In genomic region chr21:43961382-43961909, GRCh38 we compare ENCODE assay signal across 23 cellular contexts. TPM values are rescaled to one million over a fixed set of nuclear protein-coding genes. Genes with fewer than 3 reads are reported as not detected.
DNase-seq lines count a peak whose midpoint lies in the region; ATAC-seq, FAIRE-seq and TF ChIP-seq lines count a peak whose summit lies in the region.
"Had no signal": no experiment of that assay in that cellular context is flagged by ENCODE, and none has a peak within 500 bp of the region (broad histone marks: within the 10 kb centered on the region; RNA-seq: fewer than 3 reads in every experiment).

No MANE protein-coding gene starts in this region.

- DNase-seq in activated T-cell treated with anti-CD3 and anti-CD28 coated beads for 24 hours (ENCODE audit: low read depth) (peak; percentile 11), activated T-cell treated with anti-CD3 and anti-CD28 coated beads for 4 hours (no peak), GM12891 (ENCODE audit: insufficient read length, low spot score) (no peak), DMS53 treated with DMSO at 0.1 percent for 48 hours (lab: John Stamatoyannopoulos, UW; ENCODE audit: unreplicated experiment) (no peak)
- peak; percentile 19 to 43 for DNase-seq in activated T-cell treated with anti-CD3 and anti-CD28 coated beads, Interleukin-2, amount 50 U/mL, for 72 hours
- DNase-seq in stimulated activated CD4-positive, alpha-beta T cell treated with anti-CD3 and anti-CD28 coated beads, TNF-alpha, amount 100 ng/mL, for 48 hours (ENCODE audit: low read depth in 3 of 3), result peak in 2 of 3 donors; percentile 11 to 28
- DNase-seq: C1 segment of cervical spinal cord, Calu3, dorsolateral prefrontal cortex, HCEC 1CT, KBM-7, mammary epithelial cell, MG63, NCI-H1105 treated with DMSO at 0.1 percent for 48 hours, NCI-H1930, NCI-H2227 treated with DMSO at 0.1 percent for 48 hours, NCI-H774, pancreas, small intestine had no signal

- peak; percentile 56 for FAIRE-seq in GM12891 (lab: Jason Lieb, UNC)
- FAIRE-seq: frontal cortex, pancreas, small intestine, urothelium cell line had no signal

- H3K4me3 Mint-ChIP-seq in activated T-cell treated with anti-CD3 and anti-CD28 coated beads, Interleukin-2, amount 50 U/mL, for 72 hours, result peak overlapping the region; percentile 3
- H3K4me3 Mint-ChIP-seq: stimulated activated memory B cell treated with anti-CD40 and anti-IgM and Interleukin-4, amounts not matched to agents 10 μg/mL and 1 μg/mL and 100 μg/mL, for 72 hours had no signal

- peak overlapping the region; percentile 27 for H3K27ac Mint-ChIP-seq in activated T-cell treated with anti-CD3 and anti-CD28 coated beads, Interleukin-2, amount 50 U/mL, for 72 hours
- H3K27ac Mint-ChIP-seq: stimulated activated memory B cell treated with anti-CD40 and anti-IgM and Interleukin-4, amounts not matched to agents 10 μg/mL and 1 μg/mL and 100 μg/mL, for 72 hours had no signal

- peaks cover 22% of the 10 kb centered on the region for H3K4me1 Mint-ChIP-seq in activated T-cell treated with anti-CD3 and anti-CD28 coated beads, Interleukin-2, amount 50 U/mL, for 72 hours (ENCODE audit: low read depth)

- peaks cover 16 to 21% of the 10 kb centered on the region in 2 donors for H3K36me3 Mint-ChIP-seq in activated T-cell treated with anti-CD3 and anti-CD28 coated beads, Interleukin-2, amount 50 U/mL, for 72 hours (ENCODE audit: insufficient read depth in 2 of 2)

- peak; percentile 75 to 77 for ATAC-seq in activated T-cell treated with anti-CD3 and anti-CD28 coated beads, Interleukin-2, amount 50 U/mL, for 72 hours (replicated peaks in 1 of 2)
- no peak for ATAC-seq in HG02623 (IDR thresholded peaks at IDR 0.05; ENCODE audit: unreplicated experiment)
- ATAC-seq: pancreas; stimulated activated memory B cell treated with anti-CD40 and anti-IgM and Interleukin-4, amounts not matched to agents 10 μg/mL and 1 μg/mL and 100 μg/mL, for 72 hours had no signal

- H3K27me3 Mint-ChIP-seq in activated T-cell treated with anti-CD3 and anti-CD28 coated beads, Interleukin-2, amount 50 U/mL, for 72 hours (ENCODE audit: low read depth), result no peaks in the 10 kb centered on the region
- H3K27me3 Mint-ChIP-seq: stimulated activated memory B cell treated with anti-CD40 and anti-IgM and Interleukin-4, amounts not matched to agents 10 μg/mL and 1 μg/mL and 100 μg/mL, for 72 hours had no signal

- TF ChIP-seq POLR2A in GM12891 (IDR thresholded peaks at IDR 0.05; ENCODE audit: low read depth, low read length), result no peak

- peaks cover 0 to 2% of the 10 kb centered on the region in 2 donors for H3K9me3 Mint-ChIP-seq in activated T-cell treated with anti-CD3 and anti-CD28 coated beads, Interleukin-2, amount 50 U/mL, for 72 hours
- H3K9me3 Mint-ChIP-seq: stimulated activated memory B cell treated with anti-CD40 and anti-IgM and Interleukin-4, amounts not matched to agents 10 μg/mL and 1 μg/mL and 100 μg/mL, for 72 hours had no signal

TF ChIP-seq in GM12891, 5 proteins besides CTCF, POLR2A, EP300 and RAD21:
- TF ChIP-seq SPI1 (IDR thresholded peaks at IDR 0.05; ENCODE audit: low read depth, low read length), result no peak
- no peak for TF ChIP-seq PAX5 (IDR thresholded peaks at IDR 0.05; ENCODE audit: insufficient read depth, low read length, severe bottlenecking)
- TF ChIP-seq POLR2AphosphoS5 (IDR thresholded peaks at IDR 0.05; ENCODE audit: low read depth, low read length), result no peak
- TF ChIP-seq TAF1 (IDR thresholded peaks at IDR 0.05; ENCODE audit: low read depth, low read length), result no peak
- no peak for TF ChIP-seq POU2F2 (IDR thresholded peaks at IDR 0.05; ENCODE audit: low read depth, low read length)

RNA-seq across cellular contexts. Expression of gene TRAPPC10, which starts 50.7 kb away (rescaled TPM):
- 14.0 TPM for polyA plus RNA-seq in GM12891 (2012; ENCODE audit: low read depth, missing spikeins)
- 10 to 100 TPM; 53.5 to 72.6 TPM for total RNA-seq in activated T-cell treated with anti-CD3 and anti-CD28 coated beads, Interleukin-2, amount 50 U/mL, for 72 hours

Comparison
In these comparisons a context has a peak if more than half of its experiments do, and no peak if none do; other contexts are left out.
1. DNase-seq: peak in activated T-cell treated with anti-CD3 and anti-CD28 coated beads for 24 hours (single experiment), activated T-cell treated with anti-CD3 and anti-CD28 coated beads, Interleukin-2, amount 50 U/mL, for 72 hours (2 of 2) and stimulated activated CD4-positive, alpha-beta T cell treated with anti-CD3 and anti-CD28 coated beads, TNF-alpha, amount 100 ng/mL, for 48 hours (2 of 3); none in activated T-cell treated with anti-CD3 and anti-CD28 coated beads for 4 hours (single experiment), GM12891 (single experiment) and DMS53 treated with DMSO at 0.1 percent for 48 hours (single experiment).